24 cellular contexts compared by ENCODE assay signal in genomic region chr10:129140861-129141260, GRCh38.
A peak's percentile ranks its signal among the peaks of the same experiment; 100 is the strongest.
DNase-seq lines count a peak whose midpoint lies in the region; ATAC-seq, FAIRE-seq and TF ChIP-seq lines count a peak whose summit lies in the region.
"Had no signal": no experiment of that assay in that cellular context is flagged by ENCODE, and none has a peak within 500 bp of the region (broad histone marks: within the 10 kb centered on the region; RNA-seq: fewer than 3 reads in every experiment).

No MANE protein-coding gene starts in this region.

- no peaks in the 10 kb centered on the region for H3K9me3 ChIP-seq in right lobe of liver
- no peaks in the 10 kb centered on the region for H3K9me3 ChIP-seq in HepG2 (ENCODE audit: low read length)
- H3K9me3 ChIP-seq in left lung, result no peaks in the 10 kb centered on the region
- H3K9me3 ChIP-seq: breast epithelium had no signal

- no peak for DNase-seq in right lobe of liver
- no peak for DNase-seq in HepG2 (ENCODE audit: low spot score)
- DNase-seq in NOMO-1 treated with dmso at 0.1 percent for 144 hours (lab: John Stamatoyannopoulos, UW; ENCODE audit: unreplicated experiment), result peak; percentile 85
- DNase-seq in left lung, result no peak
- no peak for DNase-seq in glomerular visceral epithelial cell (ENCODE audit: extremely low spot score)
- DNase-seq in MCF 10A (ENCODE audit: unreplicated experiment), result no peak
- no peak for DNase-seq in NCI-H146 (lab: John Stamatoyannopoulos, UW)
- DNase-seq: activated CD4-positive, alpha-beta T cell treated with anti-CD3 and anti-CD28 coated beads, Interleukin-2, amount 50 U/mL, for 48 hours; activated CD4-positive, CD25-positive, alpha-beta regulatory T cell; activated CD8-positive, alpha-beta memory T cell treated with anti-CD3 and anti-CD28 coated beads, Interleukin-2, amount 50 U/mL, for 48 hours; activated effector memory CD4-positive, alpha-beta T cell treated with Interleukin-2 at 50 U/mL for 16 hours; CD4-positive, alpha-beta memory T cell; H7; kidney glomerular epithelial cell; NCI-H1092 treated with DMSO at 0.1 percent for 48 hours; NCI-H2081; RPMI8226; T-helper 9 cell had no signal

- H3K4me3 Mint-ChIP-seq in MCF 10A (ENCODE audit: unreplicated experiment), result no peak overlapping the region
- H3K4me3 Mint-ChIP-seq: CD4-positive, alpha-beta memory T cell; natural killer cell treated with Interleukin-12 subunit alpha and Interleukin-12 subunit beta and Interleukin-15 and Interleukin-18, amount 100 ng/mL, for 72 hours had no signal

- H3K36me3 Mint-ChIP-seq in MCF 10A (ENCODE audit: insufficient read depth, unreplicated experiment), result no peaks in the 10 kb centered on the region
- H3K36me3 Mint-ChIP-seq: CD4-positive, alpha-beta memory T cell; natural killer cell treated with Interleukin-12 subunit alpha and Interleukin-12 subunit beta and Interleukin-15 and Interleukin-18, amount 100 ng/mL, for 72 hours had no signal

- no peaks in the 10 kb centered on the region for H4K20me1 ChIP-seq in HepG2 (ENCODE audit: insufficient read depth, low read length)

- FAIRE-seq in HepG2 (lab: Jason Lieb, UNC), result no peak
- FAIRE-seq: K562, urothelium cell line had no signal

- H3K4me2 ChIP-seq in HepG2 (ENCODE audit: low read depth, low read length), result no peak overlapping the region

- H3K79me2 ChIP-seq in HepG2 (ENCODE audit: insufficient read depth, low read length), result no peaks in the 10 kb centered on the region

- ATAC-seq in right lobe of liver, result peak in 3 of 4 donors; percentile 20 to 49 (median 39)
- no peak for ATAC-seq in HepG2
- ATAC-seq in left lung, result peak; percentile 44
- no peak for ATAC-seq in HG02678 (IDR thresholded peaks at IDR 0.05; ENCODE audit: unreplicated experiment)
- ATAC-seq: K562; natural killer cell treated with Interleukin-12 subunit alpha and Interleukin-12 subunit beta and Interleukin-15 and Interleukin-18, amount 100 ng/mL, for 72 hours had no signal

- CTCF ChIA-PET in HepG2 (lab: Yijun Ruan, JAX; ENCODE audit: low intra/inter-chr PET ratio, low total read pairs) (no interaction called here), MCF 10A (lab: Yijun Ruan, JAX) (no interaction called here)

- TF ChIP-seq POLR2A in right lobe of liver (IDR thresholded peaks at IDR 0.05) (no peak), HepG2 (IDR thresholded peaks at IDR 0.05; ENCODE audit: insufficient read depth in 1 of 2, low read depth in 2 of 2, low read length in 2 of 2) (no peak)

- H3K27me3 Mint-ChIP-seq in MCF 10A (ENCODE audit: insufficient read depth, unreplicated experiment), result no peaks in the 10 kb centered on the region

- BruUV-seq in HepG2 (replicated peaks; lab: Mats Ljungman, UMichigan) (no TSS peak), MCF 10A (replicated peaks; lab: Mats Ljungman, UMichigan) (no TSS peak)

- H3K4me1 Mint-ChIP-seq in MCF 10A (ENCODE audit: insufficient read depth, unreplicated experiment), result no peaks in the 10 kb centered on the region

- no peak for TF ChIP-seq CTCF in right lobe of liver (IDR thresholded peaks at IDR 0.05)
- TF ChIP-seq CTCF in HepG2 (CRISPR knock-in tag; IDR thresholded peaks at IDR 0.05), result no peak
- TF ChIP-seq CTCF in left lung (IDR thresholded peaks at IDR 0.05), result no peak
- no peak for TF ChIP-seq CTCF in MCF 10A (IDR thresholded peaks at IDR 0.05; ENCODE audit: unreplicated experiment)

- H3K4me1 ChIP-seq in right lobe of liver (no peaks in the 10 kb centered on the region), HepG2 (ENCODE audit: insufficient read depth, low read length) (no peaks in the 10 kb centered on the region), left lung (no peaks in the 10 kb centered on the region)
- H3K4me1 ChIP-seq: breast epithelium had no signal

- H3K36me3 ChIP-seq in right lobe of liver, result no peaks in the 10 kb centered on the region
- H3K36me3 ChIP-seq in HepG2 (replicated peaks in 1 of 2; ENCODE audit: control insufficient read depth in 1 of 2, insufficient read depth in 2 of 2, low read length in 2 of 2), result no peaks in the 10 kb centered on the region
- H3K36me3 ChIP-seq in left lung, result no peaks in the 10 kb centered on the region
- H3K36me3 ChIP-seq: breast epithelium had no signal

- H3K9me3 Mint-ChIP-seq in MCF 10A (ENCODE audit: unreplicated experiment), result no peaks in the 10 kb centered on the region
- H3K9me3 Mint-ChIP-seq: CD4-positive, alpha-beta memory T cell; natural killer cell treated with Interleukin-12 subunit alpha and Interleukin-12 subunit beta and Interleukin-15 and Interleukin-18, amount 100 ng/mL, for 72 hours had no signal

- TF ChIP-seq RAD21 in HepG2 (CRISPR knock-in tag; IDR thresholded peaks at IDR 0.05), result no peak

- POLR2A ChIA-PET in HepG2 (lab: Yijun Ruan, JAX), result no interaction called here
- POLR2A ChIA-PET in MCF 10A (lab: Yijun Ruan, JAX), result no interaction called here

- H3K9ac ChIP-seq in HepG2 (ENCODE audit: insufficient read depth, low read depth, low read length), result no peak overlapping the region

- H3K27ac ChIP-seq in right lobe of liver (no peak overlapping the region), HepG2 (ENCODE audit: extremely low read length, insufficient read depth, low read length) (no peak overlapping the region), left lung (no peak overlapping the region)
- H3K27ac ChIP-seq: breast epithelium, coronary artery had no signal

- WGBS in right lobe of liver (ENCODE audit: insufficient coverage, low coverage, low lambda C conversion rate, missing lambda C conversion rate), result 30% methylated on average over 10 of the region's 10 CpGs
- 55% methylated on average over 7 of the region's 10 CpGs for WGBS in HepG2 (ENCODE audit: low lambda C conversion rate)

- H2AFZ ChIP-seq in HepG2 (ENCODE audit: low read length), result no peak overlapping the region

- intact Hi-C loops in right lobe of liver (cut with DNase I) (no loop called here), HepG2 (cut with micrococcal nuclease; ENCODE audit: unreplicated experiment) (no loop called here), left lung (cut with DNase I) (no loop called here), MCF 10A (cut with micrococcal nuclease) (no loop called here)

- TF ChIP-seq EP300 in HepG2 (IDR thresholded peaks at IDR 0.05; ENCODE audit: low read depth in 2 of 2, low read length in 2 of 2) (no peak), HepG2 (CRISPR knock-in tag; IDR thresholded peaks at IDR 0.05; ENCODE audit: borderline replicate concordance) (no peak)

- H3K27ac Mint-ChIP-seq in MCF 10A (ENCODE audit: low read depth, unreplicated experiment), result no peak overlapping the region
- H3K27ac Mint-ChIP-seq: natural killer cell treated with Interleukin-12 subunit alpha and Interleukin-12 subunit beta and Interleukin-15 and Interleukin-18, amount 100 ng/mL, for 72 hours had no signal

- no peak overlapping the region for H3K4me3 ChIP-seq in right lobe of liver
- H3K4me3 ChIP-seq in HepG2 (replicated peaks in 1 of 3; ENCODE audit: insufficient read depth in 1 of 3, low read depth in 2 of 3, low read length in 3 of 3), result no peak overlapping the region
- no peak overlapping the region for H3K4me3 ChIP-seq in left lung
- H3K4me3 ChIP-seq: breast epithelium, coronary artery, K562 had no signal

- H3K27me3 ChIP-seq in right lobe of liver (no peaks in the 10 kb centered on the region), HepG2 (ENCODE audit: control insufficient read depth in 1 of 2, insufficient read depth in 2 of 2, low read length in 2 of 2) (peaks cover 0 to 29% of the 10 kb centered on the region in 2 experiments; a peak in 2 of 5 replicates), left lung (peaks cover 3 to 49% of the 10 kb centered on the region in 2 donors)

- in situ Hi-C loops in HepG2 (cut with HindIII; ENCODE audit: extremely low pct_ligation_motif_present, low pct_unique_long_range_greater_than_20kb), result no loop called here

TF ChIP-seq in HepG2, 621 proteins besides CTCF, POLR2A, EP300 and RAD21:
- no peak for TF ChIP-seq ZSCAN22 (CRISPR knock-in tag; IDR thresholded peaks at IDR 0.05)
- TF ChIP-seq PCBP2 (optimal IDR thresholded peaks at IDR 0.05; ENCODE audit: low read depth, low read length, poor library complexity, severe bottlenecking), result no peak
- no peak for TF ChIP-seq ZNF17 (CRISPR knock-in tag; IDR thresholded peaks at IDR 0.05)
- TF ChIP-seq ZZZ3 (CRISPR knock-in tag; IDR thresholded peaks at IDR 0.05; ENCODE audit: borderline replicate concordance), result no peak
- no peak for TF ChIP-seq ZNF672 (CRISPR knock-in tag; IDR thresholded peaks at IDR 0.05)
- no peak for TF ChIP-seq PHF5A (CRISPR knock-in tag; IDR thresholded peaks at IDR 0.05; ENCODE audit: low read depth, unreplicated experiment)
- TF ChIP-seq ZNF589 (CRISPR knock-in tag; conservative IDR thresholded peaks at IDR 0.05), result no peak
- TF ChIP-seq ZNF775 (CRISPR knock-in tag; IDR thresholded peaks at IDR 0.05; ENCODE audit: borderline replicate concordance), result no peak
- TF ChIP-seq ZNF232 (CRISPR knock-in tag; IDR thresholded peaks at IDR 0.05; ENCODE audit: borderline replicate concordance), result no peak
- no peak for TF ChIP-seq KAT7 (CRISPR knock-in tag; IDR thresholded peaks at IDR 0.05; ENCODE audit: borderline replicate concordance)
- TF ChIP-seq KAT8 (CRISPR knock-in tag; IDR thresholded peaks at IDR 0.05), result no peak
- no peak for TF ChIP-seq ZBTB2 (CRISPR knock-in tag; IDR thresholded peaks at IDR 0.05; ENCODE audit: low read depth)
- TF ChIP-seq CHD2 (IDR thresholded peaks at IDR 0.05; ENCODE audit: low read depth, low read length), result no peak

Comparison
In these comparisons a context has a peak if more than half of its experiments do, and no peak if none do; other contexts are left out.
1. ATAC-seq: peak in right lobe of liver (3 of 4) and left lung (single experiment); none in HepG2 (single experiment) and HG02678 (single experiment).